32 cellular contexts compared by ENCODE assay signal in genomic region chr3:42714151-42714852, GRCh38. TPM values are rescaled to one million over a fixed set of nuclear protein-coding genes. Genes with fewer than 3 reads are reported as not detected.
"Had no signal": no experiment of that assay in that cellular context is flagged by ENCODE, and none has a peak within 500 bp of the region (broad histone marks: within the 10 kb centered on the region; RNA-seq: fewer than 3 reads in every experiment).

No MANE protein-coding gene starts in this region.

- H3K36me3 ChIP-seq: adrenal gland had no signal

- H3K27me3 Mint-ChIP-seq: activated T-helper 17 cell treated with anti-CD3 and anti-CD28 coated beads, Interleukin-2, amount 50 U/mL, for 72 hours had no signal

- H3K4me1 ChIP-seq: adrenal gland had no signal

- H3K4me1 Mint-ChIP-seq: activated CD4-positive, alpha-beta memory T cell treated with anti-CD3 and anti-CD28 coated beads, Interleukin-2, amount 10 ng/mL, durations not matched to agents 7 days and 5 days; activated CD4-positive, alpha-beta T cell treated with anti-CD3 and anti-CD28 coated beads, Interleukin-2, amount 10 ng/mL, durations not matched to agents 7 days and 5 days; activated naive CD8-positive, alpha-beta T cell treated with anti-CD3 and anti-CD28 coated beads, Interleukin-2, amount 10 ng/mL, durations not matched to agents 7 days and 5 days; activated T-helper 17 cell treated with anti-CD3 and anti-CD28 coated beads, Interleukin-2, amount 50 U/mL, for 72 hours; T-cell had no signal

- H3K4me3 Mint-ChIP-seq: activated CD4-positive, alpha-beta memory T cell treated with anti-CD3 and anti-CD28 coated beads, Interleukin-2, amount 10 ng/mL, durations not matched to agents 7 days and 5 days; activated CD4-positive, alpha-beta T cell treated with anti-CD3 and anti-CD28 coated beads, Interleukin-2, amount 10 ng/mL, durations not matched to agents 7 days and 5 days; activated naive CD8-positive, alpha-beta T cell treated with anti-CD3 and anti-CD28 coated beads, Interleukin-2, amount 10 ng/mL, durations not matched to agents 7 days and 5 days; activated T-helper 17 cell treated with anti-CD3 and anti-CD28 coated beads, Interleukin-2, amount 50 U/mL, for 72 hours; T-cell had no signal

- H3K27ac Mint-ChIP-seq: activated CD4-positive, alpha-beta memory T cell treated with anti-CD3 and anti-CD28 coated beads, Interleukin-2, amount 10 ng/mL, durations not matched to agents 7 days and 5 days; activated CD4-positive, alpha-beta T cell treated with anti-CD3 and anti-CD28 coated beads, Interleukin-2, amount 10 ng/mL, durations not matched to agents 7 days and 5 days; activated naive CD8-positive, alpha-beta T cell treated with anti-CD3 and anti-CD28 coated beads, Interleukin-2, amount 10 ng/mL, durations not matched to agents 7 days and 5 days; activated T-helper 17 cell treated with anti-CD3 and anti-CD28 coated beads, Interleukin-2, amount 50 U/mL, for 72 hours; T-cell had no signal

- H3K4me3 ChIP-seq: adrenal gland, SK-N-MC had no signal

- H3K27ac ChIP-seq: adrenal gland, SK-N-MC had no signal

- DNase-seq: activated CD4-positive, alpha-beta memory T cell treated with anti-CD3 and anti-CD28 coated beads, Interleukin-2, amount 10 ng/mL, durations not matched to agents 7 days and 5 days; activated CD4-positive, alpha-beta T cell treated with anti-CD3 and anti-CD28 coated beads, Interleukin-2, amount 10 ng/mL, durations not matched to agents 7 days and 5 days; activated CD4-positive, CD25-positive, alpha-beta regulatory T cell; activated gamma-delta T cell; activated naive CD4-positive, alpha-beta T cell treated with anti-CD3 and anti-CD28 coated beads, Interleukin-2, amount 50 U/mL, for 16 hours; activated naive CD8-positive, alpha-beta T cell treated with anti-CD3 and anti-CD28 coated beads, Interleukin-2, amount 10 ng/mL, durations not matched to agents 7 days and 5 days; activated T-cell treated with anti-CD3 and anti-CD28 coated beads for 4 hours; anterior cingulate cortex; cerebellar nuclear complex; NCI-H1092; NCI-H1417; NCI-H1930; NCI-H2171; NCI-H2227 treated with DMSO at 0.1 percent for 48 hours; NCI-H446 treated with DMSO at 0.1 percent for 48 hours; NCI-H524 treated with DMSO at 0.1 percent for 48 hours; NCI-H774; NK-92 treated with Interleukin-12 subunit alpha and Interleukin-12 subunit beta, amount 100 ng/mL, for 24 hours; OCI-M1; RPMI8226; T-cell; T-helper 2 cell; T1000 had no signal

- H3K9me3 ChIP-seq: adrenal gland had no signal

- H3K9me3 Mint-ChIP-seq: activated CD4-positive, alpha-beta memory T cell treated with anti-CD3 and anti-CD28 coated beads, Interleukin-2, amount 10 ng/mL, durations not matched to agents 7 days and 5 days; activated CD4-positive, alpha-beta T cell treated with anti-CD3 and anti-CD28 coated beads, Interleukin-2, amount 10 ng/mL, durations not matched to agents 7 days and 5 days; activated naive CD8-positive, alpha-beta T cell treated with anti-CD3 and anti-CD28 coated beads, Interleukin-2, amount 10 ng/mL, durations not matched to agents 7 days and 5 days; activated T-helper 17 cell treated with anti-CD3 and anti-CD28 coated beads, Interleukin-2, amount 50 U/mL, for 72 hours; T-cell had no signal

- H3K36me3 Mint-ChIP-seq: activated naive CD8-positive, alpha-beta T cell treated with anti-CD3 and anti-CD28 coated beads, Interleukin-2, amount 10 ng/mL, durations not matched to agents 7 days and 5 days; T-cell had no signal

- ATAC-seq: activated T-helper 17 cell treated with anti-CD3 and anti-CD28 coated beads, Interleukin-2, amount 50 U/mL, for 72 hours; Panc1; Right ventricle myocardium inferior; T-cell had no signal

- H3K27me3 ChIP-seq: adrenal gland had no signal

- FAIRE-seq: TTC549 had no signal

RNA-seq across cellular contexts. Expression of gene HHATL, which starts 11.7 kb away (rescaled TPM):
- total RNA-seq: activated CD4-positive, alpha-beta T cell treated with anti-CD3 and anti-CD28 coated beads, Interleukin-2, amount 10 ng/mL, durations not matched to agents 7 days and 5 days; activated CD8-positive, alpha-beta memory T cell treated with anti-CD3 and anti-CD28 coated beads for 36 hours; activated naive CD8-positive, alpha-beta T cell treated with anti-CD3 and anti-CD28 coated beads, Interleukin-2, amount 10 ng/mL, durations not matched to agents 7 days and 5 days; activated T-helper 17 cell treated with anti-CD3 and anti-CD28 coated beads, Interleukin-2, amount 50 U/mL, for 72 hours; LHCN-M2; M059J; T-cell had no signal

RNA-seq across cellular contexts. Expression of gene KLHL40, which starts 29.0 kb away (rescaled TPM):
- total RNA-seq: activated CD4-positive, alpha-beta memory T cell treated with anti-CD3 and anti-CD28 coated beads, Interleukin-2, amount 10 ng/mL, durations not matched to agents 7 days and 5 days; activated CD4-positive, alpha-beta T cell treated with anti-CD3 and anti-CD28 coated beads, Interleukin-2, amount 10 ng/mL, durations not matched to agents 7 days and 5 days; activated CD8-positive, alpha-beta memory T cell treated with anti-CD3 and anti-CD28 coated beads for 36 hours; activated naive CD8-positive, alpha-beta T cell treated with anti-CD3 and anti-CD28 coated beads, Interleukin-2, amount 10 ng/mL, durations not matched to agents 7 days and 5 days; activated T-helper 17 cell treated with anti-CD3 and anti-CD28 coated beads, Interleukin-2, amount 50 U/mL, for 72 hours; M059J; Right ventricle myocardium inferior; T-cell had no signal
